1 cellular context compared by ENCODE assay signal in genomic region chr11:73343076-73343833, GRCh38.
TF ChIP-seq lines count a peak whose summit lies in the region.

No MANE protein-coding gene starts in this region.

TF ChIP-seq in IMR-90, 13 proteins besides CTCF, POLR2A, EP300 and RAD21 (continued from another document):
- no peak for TF ChIP-seq USF2 (IDR thresholded peaks at IDR 0.05; ENCODE audit: low read depth, low read length)
